ENCODE assay signal across 7 cellular contexts in genomic region chr10:112949875-112950507, GRCh38. TPM values are rescaled to one million over a fixed set of nuclear protein-coding genes. Genes with fewer than 3 reads are reported as not detected.
DNase-seq lines count a peak whose midpoint lies in the region; ATAC-seq and TF ChIP-seq lines count a peak whose summit lies in the region.

Gene TCF7L2 (plus strand): TSS chr10:112950247. CDS start chr10:112950757, 510 bp downstream.

- H3K4me2 ChIP-seq in fibroblast of lung (ENCODE audit: extremely low read depth, insufficient read depth, low read length): peak within 1 kb of the TSS; percentile 75

- no peak for TF ChIP-seq CTCF in LNCaP clone FGC (IDR thresholded peaks at IDR 0.05; ENCODE audit: control insufficient read depth, extremely low read depth, insufficient read depth)
- TF ChIP-seq CTCF in fibroblast of lung (conservative IDR thresholded peaks at IDR 0.05 in 1 of 2, IDR thresholded peaks at IDR 0.05 in 1 of 2; ENCODE audit: low read depth in 1 of 2, low read length in 2 of 2): no peak

- H3K4me3 ChIP-seq in LNCaP clone FGC (ENCODE audit: low read depth, low read length) (peak within 1 kb of the TSS; percentile 67), fibroblast of lung (replicated peaks in 1 of 4; ENCODE audit: control extremely low read depth in 1 of 4, insufficient read depth in 1 of 4, low read depth in 3 of 4, low read length in 4 of 4) (peak within 1 kb of the TSS; percentile 74 to 93 (median 79)), mucosa of stomach (ENCODE audit: low read length) (peak within 1 kb of the TSS; percentile 75)

- DNase-seq in LNCaP clone FGC (ENCODE audit: low read depth): peak; percentile 87
- DNase-seq in RKO (ENCODE audit: low spot score): peak; percentile 98
- peak; percentile 37 for DNase-seq in activated T-helper 9 cell treated with anti-CD3 and anti-CD28 coated beads, Interleukin-2, amount 50 U/mL, for 16 hours (ENCODE audit: low read depth)
- peak; percentile 97 for DNase-seq in fibroblast of lung (ENCODE audit: low read depth in 2 of 2)
- peak; percentile 54 for DNase-seq in stimulated activated naive CD4-positive, alpha-beta T cell treated with Interleukin-2 at 50 U/mL for 16 hours (lab: John Stamatoyannopoulos, UW)

- H3K27ac ChIP-seq in fibroblast of lung (ENCODE audit: insufficient read depth, low read length): peak within 1 kb of the TSS; percentile 91

- ATAC-seq in GM18511 (IDR thresholded peaks at IDR 0.05; ENCODE audit: unreplicated experiment): peak; percentile 56

- H3K79me2 ChIP-seq in fibroblast of lung (ENCODE audit: control insufficient read depth, insufficient read depth, low read length): peaks cover 39% of the 10 kb centered on the region

- H3K27me3 ChIP-seq in fibroblast of lung (ENCODE audit: control insufficient read depth, insufficient read depth, low read length) (no peaks in the 10 kb centered on the region), mucosa of stomach (ENCODE audit: control insufficient read depth, insufficient read depth, low read length) (no peaks in the 10 kb centered on the region)

- H4K20me1 ChIP-seq in fibroblast of lung (ENCODE audit: control insufficient read depth, extremely low read depth, insufficient read depth, low read length): no peaks in the 10 kb centered on the region

- no peaks in the 10 kb centered on the region for H3K36me3 ChIP-seq in fibroblast of lung (ENCODE audit: control insufficient read depth, insufficient read depth, low read length)
- H3K36me3 ChIP-seq in mucosa of stomach (ENCODE audit: control insufficient read depth, insufficient read depth, low read length): no peaks in the 10 kb centered on the region

- H3K9ac ChIP-seq in fibroblast of lung (ENCODE audit: insufficient read depth, low read length): peak within 1 kb of the TSS; percentile 82
- H3K9ac ChIP-seq in mucosa of stomach (ENCODE audit: low read length): peak within 1 kb of the TSS; percentile 96

- H3K4me1 ChIP-seq in fibroblast of lung (ENCODE audit: control insufficient read depth, extremely low read depth, insufficient read depth, low read length): peaks cover 3% of the 10 kb centered on the region
- peaks cover 38% of the 10 kb centered on the region for H3K4me1 ChIP-seq in mucosa of stomach (ENCODE audit: control insufficient read depth, insufficient read depth, low read length)

- peak within 1 kb of the TSS; percentile 41 for H2AFZ ChIP-seq in fibroblast of lung (ENCODE audit: low read length)

- H3K9me3 ChIP-seq in fibroblast of lung (ENCODE audit: control insufficient read depth, insufficient read depth, low read depth, low read length): no peaks in the 10 kb centered on the region
- H3K9me3 ChIP-seq in mucosa of stomach (ENCODE audit: control insufficient read depth, low read length): no peaks in the 10 kb centered on the region

RNA-seq across cellular contexts. Expression of gene TCF7L2, which starts in this region (rescaled TPM):
- total RNA-seq in fibroblast of lung: 4.1 and 5.0 TPM in 2 replicates
- 3.4 and 4.7 TPM in 2 replicates for polyA plus RNA-seq in fibroblast of lung
- 12.4 and 15.6 TPM in 2 replicates for polyA plus RNA-seq in fibroblast of lung (2012)
- 14.9 and 19.3 TPM in 2 replicates for polyA minus RNA-seq in fibroblast of lung (ENCODE audit: low replicate concordance)

Comparison
In these comparisons a context has a peak if more than half of its experiments do, and no peak if none do; other contexts are left out.
1. Peak in every context shown above with its lines: DNase-seq, ATAC-seq, H3K4me3 ChIP-seq and H3K27ac ChIP-seq.
2. DNase-seq: peak in every context shown above with its lines; median percentile 98 in RKO; 97 in fibroblast of lung; 87 in LNCaP clone FGC; 54 in stimulated activated naive CD4-positive, alpha-beta T cell treated with Interleukin-2 at 50 U/mL for 16 hours; 37 in activated T-helper 9 cell treated with anti-CD3 and anti-CD28 coated beads, Interleukin-2, amount 50 U/mL, for 16 hours.